ENCODE assay signal across 28 cellular contexts in genomic region chr19:29445246-29445645, GRCh38.
"Had no signal": no experiment of that assay in that cellular context is flagged by ENCODE, and none has a peak within 500 bp of the region (broad histone marks: within the 10 kb centered on the region; RNA-seq: fewer than 3 reads in every experiment).

No MANE protein-coding gene starts in this region.

- H3K27ac ChIP-seq: esophagus muscularis mucosa, foreskin keratinocyte, gastroesophageal sphincter, heart right ventricle, lower lobe of right lung, pancreas, stomach, thyroid gland, uterus had no signal

- H3K4me1 ChIP-seq: esophagus muscularis mucosa, foreskin keratinocyte, gastroesophageal sphincter, heart right ventricle, lower lobe of right lung, pancreas, stomach, thyroid gland, uterus had no signal

- H3K4me3 ChIP-seq: esophagus muscularis mucosa, gastroesophageal sphincter, heart right ventricle, lower lobe of right lung, pancreas, smooth muscle cell, stomach, thyroid gland, uterus had no signal

- H3K4me2 ChIP-seq: smooth muscle cell had no signal

- H3K27ac Mint-ChIP-seq: dendritic cell treated with granulocyte-macrophage colony-stimulating factor and Interleukin-4, amounts not matched to agents 40 ng/mL and 50 ng/mL, for 4 days; natural killer cell; stimulated activated effector memory CD8-positive, alpha-beta T cell treated with anti-CD3 and anti-CD28 coated beads, Interleukin-12 subunit alpha, Interleukin-12 subunit beta, amount 100 ng/mL, for 72 hours had no signal

- H3K27me3 ChIP-seq: foreskin keratinocyte, thyroid gland, uterus had no signal

- H3K36me3 ChIP-seq: esophagus muscularis mucosa, gastroesophageal sphincter, heart right ventricle, lower lobe of right lung, pancreas, stomach, thyroid gland, uterus had no signal

- DNase-seq: cerebellar nuclear complex; effector CD8-positive, alpha-beta T cell; foreskin keratinocyte; glutamatergic neuron; heart right ventricle; hippocampal formation; kidney glomerular epithelial cell; left colon; left ventricle myocardium superior; lower lobe of right lung; natural killer cell; occipital lobe; pancreas; stimulated activated CD4-positive, alpha-beta T cell treated with anti-CD3 and anti-CD28 coated beads, Interleukin-2, amount 100 ng/mL, for 24 hours; stimulated activated CD4-positive, alpha-beta T cell treated with anti-CD3 and anti-CD28 coated beads, Interleukin-4, amount 100 ng/mL, for 24 hours; stimulated activated naive CD4-positive, alpha-beta T cell treated with Interleukin-2 at 50 U/mL for 16 hours; stomach; thyroid gland; trophoblast cell; uterus had no signal

- ATAC-seq: foreskin keratinocyte; gastroesophageal sphincter; heart right ventricle; left colon; left ventricle myocardium superior; lower lobe of right lung; natural killer cell; pancreas; sciatic nerve; stimulated activated effector memory CD8-positive, alpha-beta T cell treated with anti-CD3 and anti-CD28 coated beads, Interleukin-12 subunit alpha, Interleukin-12 subunit beta, amount 100 ng/mL, for 72 hours had no signal

- H3K9me3 ChIP-seq: lower lobe of right lung, pancreas, thyroid gland, uterus had no signal

- H3K4me3 Mint-ChIP-seq: dendritic cell treated with granulocyte-macrophage colony-stimulating factor and Interleukin-4, amounts not matched to agents 40 ng/mL and 50 ng/mL, for 4 days; natural killer cell; stimulated activated effector memory CD8-positive, alpha-beta T cell treated with anti-CD3 and anti-CD28 coated beads, Interleukin-12 subunit alpha, Interleukin-12 subunit beta, amount 100 ng/mL, for 72 hours had no signal

- H3K9me3 Mint-ChIP-seq: natural killer cell; stimulated activated effector memory CD8-positive, alpha-beta T cell treated with anti-CD3 and anti-CD28 coated beads, Interleukin-12 subunit alpha, Interleukin-12 subunit beta, amount 100 ng/mL, for 72 hours had no signal

- H3K4me1 Mint-ChIP-seq: natural killer cell; stimulated activated effector memory CD8-positive, alpha-beta T cell treated with anti-CD3 and anti-CD28 coated beads, Interleukin-12 subunit alpha, Interleukin-12 subunit beta, amount 100 ng/mL, for 72 hours had no signal

- FAIRE-seq: endothelial cell of umbilical vein, islet of Langerhans, pancreas had no signal

- H3K36me3 Mint-ChIP-seq: natural killer cell; stimulated activated effector memory CD8-positive, alpha-beta T cell treated with anti-CD3 and anti-CD28 coated beads, Interleukin-12 subunit alpha, Interleukin-12 subunit beta, amount 100 ng/mL, for 72 hours had no signal

- H3K27me3 Mint-ChIP-seq: dendritic cell treated with granulocyte-macrophage colony-stimulating factor and Interleukin-4, amounts not matched to agents 40 ng/mL and 50 ng/mL, for 4 days had no signal
